9 cellular contexts compared by ENCODE assay signal in the genomic region with DNA sequence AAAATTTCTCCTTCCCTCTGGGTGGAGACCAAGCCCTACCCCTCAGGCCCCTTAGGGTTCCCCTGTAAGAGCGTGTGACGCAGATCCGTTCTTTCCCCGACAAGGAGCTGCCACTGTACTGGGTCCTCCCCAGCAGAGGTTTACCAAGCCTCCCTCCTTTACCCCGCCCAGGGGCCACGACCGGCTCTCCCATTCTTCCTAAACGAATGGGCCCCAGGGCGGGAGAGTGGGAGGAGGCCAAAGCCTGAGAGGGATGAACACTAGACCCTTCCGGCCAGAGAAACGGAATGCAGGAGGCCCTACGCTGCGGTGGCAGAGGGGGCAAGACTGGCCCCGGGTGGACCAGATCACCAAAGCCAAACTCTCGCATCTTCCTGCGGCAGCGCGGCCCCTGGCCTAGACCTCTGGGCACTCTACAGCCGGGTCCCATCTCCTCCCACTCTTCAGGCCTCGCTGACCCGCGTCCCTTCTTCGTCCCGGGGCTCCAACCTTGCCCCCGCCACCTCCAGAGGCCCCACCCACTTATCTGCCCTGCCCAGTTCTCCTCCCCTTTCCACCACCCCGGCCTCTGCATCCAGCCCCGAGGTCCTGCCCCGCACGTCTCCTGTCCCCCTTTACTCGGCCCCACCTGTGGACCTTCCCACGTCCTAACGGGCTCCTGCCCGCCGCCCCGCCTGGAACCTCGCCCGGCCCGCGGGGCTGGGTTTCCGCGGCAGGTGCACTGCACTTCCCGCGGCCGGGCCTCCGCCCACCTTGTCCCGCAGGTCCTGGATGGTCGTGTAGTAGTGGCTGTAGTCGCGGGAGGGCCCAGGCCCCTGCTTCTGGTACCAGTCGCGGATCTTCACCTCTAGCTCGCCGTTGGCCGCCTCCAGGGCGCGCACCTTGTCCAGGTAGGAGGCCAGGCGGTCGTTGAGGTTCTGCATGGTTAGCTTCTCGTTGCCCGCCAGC. TPM values are rescaled to one million over a fixed set of nuclear protein-coding genes. Genes with fewer than 3 reads are reported as not detected.
A peak's percentile ranks its signal among the peaks of the same experiment; 100 is the strongest.
DNase-seq lines count a peak whose midpoint lies in the region; ATAC-seq and TF ChIP-seq lines count a peak whose summit lies in the region.
"Had no signal": no experiment of that assay in that cellular context is flagged by ENCODE, and none has a peak within 500 bp of the region (broad histone marks: within the 10 kb centered on the region; RNA-seq: fewer than 3 reads in every experiment).

No MANE protein-coding gene starts in this region.

- H3K4me3 ChIP-seq in heart left ventricle: peak overlapping the region in 7 of 12 donors; percentile 10 to 37 (median 16)
- peak overlapping the region; percentile 41 for H3K4me3 ChIP-seq in psoas muscle

- H3K27me3 Mint-ChIP-seq in T-cell: peaks cover 44 to 54% of the 10 kb centered on the region in 2 donors
- peaks cover 61 to 81% (median 64%) of the 10 kb centered on the region in 3 donors for H3K27me3 Mint-ChIP-seq in CD14-positive monocyte (ENCODE audit: low read depth in 3 of 3)

- H3K4me1 ChIP-seq in heart left ventricle: peaks cover 0 to 15% (median 4%) of the 10 kb centered on the region in 12 donors
- peaks cover 4% of the 10 kb centered on the region for H3K4me1 ChIP-seq in psoas muscle

- TF ChIP-seq CTCF in heart left ventricle (IDR thresholded peaks at IDR 0.05) (no peak), psoas muscle (IDR thresholded peaks at IDR 0.05) (no peak), CD14-positive monocyte (IDR thresholded peaks at IDR 0.05) (no peak)

- intact Hi-C loops in heart left ventricle (cut with DNase I) (no loop called here), psoas muscle (cut with DNase I) (no loop called here), CD14-positive monocyte (cut with micrococcal nuclease) (no loop called here)

- H3K4me3 Mint-ChIP-seq in T-cell (peak overlapping the region; percentile 43 to 70 (median 52)), CD14-positive monocyte (peak overlapping the region in 1 of 2 donors; percentile 82)

- H3K27ac Mint-ChIP-seq in T-cell (no peak overlapping the region), CD14-positive monocyte (peak overlapping the region in 2 of 7 donors; percentile 9 to 11)

- 4 to 8% (median 5%) methylated on average over 53 to 60 of the region's 60 CpGs for WGBS in heart left ventricle, 4 donors
- 5 to 8% (median 6%) methylated on average over 53 to 60 of the region's 60 CpGs for WGBS in psoas muscle, 3 donors

- ATAC-seq in T-cell (replicated peaks in 1 of 4) (peak in 3 of 4 experiments; percentile 31 to 65 (median 61)), heart left ventricle (peak in 1 of 4 donors; percentile 36), psoas muscle (no peak), GM19395 (IDR thresholded peaks at IDR 0.05; ENCODE audit: unreplicated experiment) (no peak)

- no peak for TF ChIP-seq POLR2A in heart left ventricle (IDR thresholded peaks at IDR 0.05)

- in situ Hi-C loops in G401 (cut with HindIII; ENCODE audit: low sequenced_read_pairs): no loop called here

- POLR2A ChIA-PET in T-cell (lab: Charles Lee): no interaction called here

- H3K36me3 Mint-ChIP-seq in T-cell (no peaks in the 10 kb centered on the region), CD14-positive monocyte (peaks cover 2 to 3% of the 10 kb centered on the region in 2 donors)

- H3K9me3 Mint-ChIP-seq in T-cell: no peaks in the 10 kb centered on the region
- H3K9me3 Mint-ChIP-seq in CD14-positive monocyte: peaks cover 0 to 14% (median 7%) of the 10 kb centered on the region in 7 donors

- H3K4me1 Mint-ChIP-seq in T-cell (peaks cover 5 to 18% (median 11%) of the 10 kb centered on the region in 3 donors), CD14-positive monocyte (peaks cover 15% of the 10 kb centered on the region)

- no peaks in the 10 kb centered on the region for H3K9me3 ChIP-seq in heart left ventricle
- no peaks in the 10 kb centered on the region for H3K9me3 ChIP-seq in psoas muscle

- CTCF ChIA-PET in T-cell (lab: Charles Lee): no interaction called here

- H3K36me3 ChIP-seq in heart left ventricle (no peaks in the 10 kb centered on the region), psoas muscle (ENCODE audit: insufficient read depth in 1 of 2, low read depth in 1 of 2) (no peaks in the 10 kb centered on the region)

- DNase-seq in G401 (ENCODE audit: low spot score) (peak; percentile 46), T-cell (peak in 2 of 34 experiments; percentile 16 to 17), heart left ventricle (peak in 1 of 5 donors; percentile 17), psoas muscle (no peak), SHP77 treated with DMSO at 0.1 percent for 48 hours (lab: John Stamatoyannopoulos, UW) (no peak), CD14-positive monocyte (ENCODE audit: low spot score) (no peak)
- no peak for DNase-seq in activated effector memory CD4-positive, alpha-beta T cell treated with anti-CD3 and anti-CD28 coated beads, Interleukin-2, amount 50 U/mL, for 16 hours
- DNase-seq: NCI-H2227 treated with DMSO at 0.1 percent for 48 hours had no signal

- no peak overlapping the region for H3K27ac ChIP-seq in heart left ventricle
- H3K27ac ChIP-seq in psoas muscle: no peak overlapping the region

- H3K27me3 ChIP-seq in heart left ventricle (peaks cover 15 to 73% (median 48%) of the 10 kb centered on the region in 9 donors), psoas muscle (ENCODE audit: insufficient read depth in 3 of 3, low read length in 2 of 3) (peaks cover 0 to 59% (median 29%) of the 10 kb centered on the region in 3 donors)

RNA-seq across cellular contexts. Expression of a gene that starts 0.8 kb away (rescaled TPM):
- total RNA-seq in G401 (2014; rRNA removed; shearing (Covaris generic)): 7.8 TPM in 1 of 2 replicates, not detected in the other
- total RNA-seq in T-cell (1 to 10 TPM in 3 of 5 donors, not detected in 2; 3.8 to 4.8 (median 4.1) TPM), heart left ventricle (100 to 1,000 TPM in 1 of 9 donors, under 1 TPM in 8; 0.40 to 163 (median 0.75) TPM), psoas muscle (1 to 10 TPM in 2 of 4 donors, under 1 TPM in 2; 0.32 to 1.7 (median 0.73) TPM)
- polyA plus RNA-seq in heart left ventricle (1 to 10 TPM; 1.6 to 2.1 TPM), psoas muscle (1 to 10 TPM; 1.1 to 2.1 (median 1.2) TPM), CD14-positive monocyte (not detected)

RNA-seq across cellular contexts. Expression of a gene that starts 8.7 kb away (rescaled TPM):
- not detected in 2 replicates for total RNA-seq in G401 (2014; rRNA removed; shearing (Covaris generic))
- total RNA-seq in T-cell (under 1 TPM in 2 of 5 donors, not detected in 3; 0.18 to 0.63 TPM), heart left ventricle (under 1 TPM in 1 of 9 donors, not detected in 8; 0.36 TPM), psoas muscle (under 1 TPM in 1 of 4 donors, not detected in 3; 0.11 TPM)
- polyA plus RNA-seq in heart left ventricle (under 1 TPM in 1 of 2 donors, not detected in 1; 0.14 TPM), psoas muscle (under 1 TPM; 0.08 to 0.56 (median 0.26) TPM), CD14-positive monocyte (not detected)

RNA-seq across cellular contexts. Expression of a gene that starts 21.9 kb away (rescaled TPM):
- not detected in 2 replicates for total RNA-seq in G401 (2014; rRNA removed; shearing (Covaris generic))
- total RNA-seq in T-cell (not detected), heart left ventricle (under 1 TPM in 1 of 9 donors, not detected in 8; 0.31 TPM), psoas muscle (1 to 10 TPM in 2 of 4 donors, not detected in 2; 1.3 to 2.7 TPM)
- polyA plus RNA-seq in heart left ventricle (1 to 10 TPM in 1 of 2 donors, not detected in 1; 4.1 TPM), psoas muscle (1 to 10 TPM in 2 of 3 donors, under 1 TPM in 1; 0.13 to 3.3 (median 2.8) TPM), CD14-positive monocyte (not detected)

RNA-seq across cellular contexts. Expression of a gene that starts 37.6 kb away (rescaled TPM):
- total RNA-seq in G401 (2014; rRNA removed; shearing (Covaris generic)): not detected in 2 replicates
- total RNA-seq in T-cell (not detected), heart left ventricle (not detected), psoas muscle (not detected)
- polyA plus RNA-seq in heart left ventricle (not detected), psoas muscle (under 1 TPM in 1 of 3 donors, not detected in 2; 0.04 TPM), CD14-positive monocyte (under 1 TPM; 0.24 to 0.87 TPM)

RNA-seq across cellular contexts. Expression of a gene that starts 44.5 kb away (rescaled TPM):
- not detected in 2 replicates for total RNA-seq in G401 (2014; rRNA removed; shearing (Covaris generic))
- total RNA-seq in T-cell: not detected
- not detected for total RNA-seq in heart left ventricle
- polyA plus RNA-seq in heart left ventricle: not detected
- total RNA-seq in psoas muscle: not detected
- under 1 TPM in 1 of 3 donors, not detected in 2; 0.01 TPM for polyA plus RNA-seq in psoas muscle
- polyA plus RNA-seq in CD14-positive monocyte: not detected

Comparison
In these comparisons a context has a peak if more than half of its experiments do, and no peak if none do; other contexts are left out.
1. ATAC-seq: peak in T-cell (3 of 4); none in psoas muscle (0 of 4) and GM19395 (single experiment).